ENCODE assay signal across 20 cellular contexts in the genomic region with DNA sequence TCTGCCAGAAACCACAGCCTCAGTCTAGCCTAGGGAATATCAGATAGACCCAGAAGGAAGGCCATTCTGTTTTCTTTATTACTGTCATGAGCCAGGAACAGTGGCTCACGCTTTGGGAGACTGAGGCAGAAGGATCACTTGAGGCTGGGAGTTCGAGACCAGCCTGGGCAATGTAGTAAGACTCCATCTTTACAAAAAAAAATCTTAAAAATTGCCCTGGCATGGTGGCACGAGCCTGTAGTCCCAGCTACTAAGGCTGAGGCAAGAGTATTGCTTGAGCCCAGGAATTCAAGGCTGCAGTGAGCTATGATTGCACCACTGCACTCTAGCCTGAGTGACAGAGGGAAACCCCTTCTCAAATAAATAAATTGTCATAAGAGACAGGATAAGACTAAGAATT. TPM values are rescaled to one million over a fixed set of nuclear protein-coding genes. Genes with fewer than 3 reads are reported as not detected.
DNase-seq lines count a peak whose midpoint lies in the region; ATAC-seq, FAIRE-seq and TF ChIP-seq lines count a peak whose summit lies in the region.
"Had no signal": no experiment of that assay in that cellular context is flagged by ENCODE, and none has a peak within 500 bp of the region (broad histone marks: within the 10 kb centered on the region; RNA-seq: fewer than 3 reads in every experiment).

No MANE protein-coding gene starts in this region.

- peaks cover under 1% of the 10 kb centered on the region for H3K36me3 Mint-ChIP-seq in T-helper 2 cell treated with Interferon-gamma antibody and Interleukin-4, amounts not matched to agents 5 μg/mL and 100 μg/mL, for 36 hours (ENCODE audit: low read depth)

- 62% methylated on average over 3 of the region's 3 CpGs for WGBS in K562 (ENCODE audit: insufficient coverage, low coverage, missing lambda C conversion rate)
- 88 to 91% methylated on average over 3 of the region's 3 CpGs for WGBS in testis, 2 donors

- H3K9me3 Mint-ChIP-seq in T-helper 2 cell treated with Interferon-gamma antibody and Interleukin-4, amounts not matched to agents 5 μg/mL and 100 μg/mL, for 36 hours = no peaks in the 10 kb centered on the region
- H3K9me3 Mint-ChIP-seq: CD4-positive, alpha-beta T cell; CD8-positive, alpha-beta T cell had no signal

- TF ChIP-seq RAD21 in K562 (CRISPR knock-in tag; conservative IDR thresholded peaks at IDR 0.05 in 1 of 2, IDR thresholded peaks at IDR 0.05 in 1 of 2) = no peak

- H3K27me3 ChIP-seq in K562 (ENCODE audit: control insufficient read depth in 2 of 2, insufficient read depth in 2 of 2, low read length in 2 of 2) (no peaks in the 10 kb centered on the region), testis (no peaks in the 10 kb centered on the region)
- H3K27me3 ChIP-seq: BLaER1 treated with 17β-estradiol and CSF1 and Interleukin-3, amounts not matched to agents 10 nM and 100 nM had no signal

- TF ChIP-seq CTCF in K562 (IDR thresholded peaks at IDR 0.05 in 2 of 3, conservative IDR thresholded peaks at IDR 0.05 in 1 of 3; ENCODE audit: insufficient read depth in 2 of 3, low read depth in 1 of 3, low read length in 3 of 3) (no peak), testis (IDR thresholded peaks at IDR 0.05) (no peak)

- peaks cover 15% of the 10 kb centered on the region for H3K79me2 ChIP-seq in K562 (ENCODE audit: control insufficient read depth, insufficient read depth, low read length)

- DNase-seq in T-helper 2 cell treated with Interferon-gamma antibody and Interleukin-4, amounts not matched to agents 5 μg/mL and 100 μg/mL, for 36 hours (ENCODE audit: low spot score) = no peak
- DNase-seq in T-helper 2 cell = no peak
- DNase-seq in K562 (ENCODE audit: extremely low read depth in 1 of 4, low spot score in 3 of 4) = no peak
- no peak for DNase-seq in testis
- DNase-seq in OCI-M1 (lab: John Stamatoyannopoulos, UW) = no peak
- DNase-seq: AML-193; Caco-2; Calu3; CD4-positive, alpha-beta T cell; CD8-positive, alpha-beta T cell; DMS79 treated with DMSO at 0.1 percent for 48 hours; GF-D8 had no signal

- no peak for ATAC-seq in K562
- ATAC-seq: A549; CD8-positive, alpha-beta T cell had no signal

- H3K4me2 ChIP-seq in K562 (ENCODE audit: insufficient read depth, low read length) = no peak overlapping the region
- H3K4me2 ChIP-seq: A549; BLaER1 treated with 17β-estradiol and CSF1 and Interleukin-3, amounts not matched to agents 10 nM and 100 nM had no signal

- H3K4me1 ChIP-seq in K562 (replicated peaks in 1 of 2; ENCODE audit: control insufficient read depth in 2 of 2, insufficient read depth in 2 of 2, low read length in 2 of 2) = peaks cover 38 to 45% of the 10 kb centered on the region in 2 experiments
- peaks cover 29% of the 10 kb centered on the region for H3K4me1 ChIP-seq in testis

- in situ Hi-C loops in K562 (cut with MboI) = no loop called here

- H3K9me3 ChIP-seq in K562 (replicated peaks; ENCODE audit: control insufficient read depth, insufficient read depth, low read depth, low read length) (no peaks in the 10 kb centered on the region), testis (no peaks in the 10 kb centered on the region)
- H3K9me3 ChIP-seq: A549; BLaER1 treated with 17β-estradiol and CSF1 and Interleukin-3, amounts not matched to agents 10 nM and 100 nM; Caco-2 had no signal

- H3K4me1 Mint-ChIP-seq in T-helper 2 cell treated with Interferon-gamma antibody and Interleukin-4, amounts not matched to agents 5 μg/mL and 100 μg/mL, for 36 hours (ENCODE audit: low read depth) = peaks cover 15% of the 10 kb centered on the region

- CTCF ChIA-PET in K562 (lab: Yijun Ruan, JAX; ENCODE audit: low intra/inter-chr PET ratio) = no interaction called here

- peaks cover 5% of the 10 kb centered on the region for H3K27me3 Mint-ChIP-seq in T-helper 2 cell treated with Interferon-gamma antibody and Interleukin-4, amounts not matched to agents 5 μg/mL and 100 μg/mL, for 36 hours (ENCODE audit: low read depth)
- H3K27me3 Mint-ChIP-seq: CD4-positive, alpha-beta T cell had no signal

- H3K9me1 ChIP-seq in K562 (ENCODE audit: control insufficient read depth, insufficient read depth, low read length) = no peaks in the 10 kb centered on the region

- H3K9ac ChIP-seq in K562 (ENCODE audit: insufficient read depth in 1 of 2, low read depth in 2 of 2, low read length in 2 of 2) = peak overlapping the region in 1 of 2 experiments; percentile 46; a peak in 1 of 4 replicates
- H3K9ac ChIP-seq: BLaER1 treated with 17β-estradiol and CSF1 and Interleukin-3, amounts not matched to agents 10 nM and 100 nM had no signal

- POLR2A ChIA-PET in K562 (lab: Yijun Ruan, JAX) = interaction anchor here (1.0 to 1.2 kb wide), 4 partner anchors 10 to 30 kb away, joined by 3 to 5 read pairs (median 4); no protein-coding TSS in a partner anchor

- no peak overlapping the region for H3K4me3 Mint-ChIP-seq in T-helper 2 cell treated with Interferon-gamma antibody and Interleukin-4, amounts not matched to agents 5 μg/mL and 100 μg/mL, for 36 hours
- H3K4me3 Mint-ChIP-seq: B cell; CD4-positive, alpha-beta T cell; CD8-positive, alpha-beta T cell had no signal

- peaks cover 1% of the 10 kb centered on the region; the same call in 1 of the 2 replicates for H4K20me1 ChIP-seq in K562 (replicated peaks; ENCODE audit: control insufficient read depth, insufficient read depth, low read length)

- H3K27ac ChIP-seq in K562 (ENCODE audit: extremely low read depth, low read depth, low read length) (no peak overlapping the region), testis (peak overlapping the region; percentile 24 to 25)
- H3K27ac ChIP-seq: 22Rv1; A549; BLaER1 treated with 17β-estradiol and CSF1 and Interleukin-3, amounts not matched to agents 10 nM and 100 nM; C4-2B had no signal

- no peak for TF ChIP-seq EP300 in K562 (IDR thresholded peaks at IDR 0.05; ENCODE audit: low read length)

- no peak for TF ChIP-seq POLR2A in K562 (conservative IDR thresholded peaks at IDR 0.05)
- no peak for TF ChIP-seq POLR2A in testis (IDR thresholded peaks at IDR 0.05)

- FAIRE-seq in K562 (lab: Jason Lieb, UNC) = no peak
- FAIRE-seq: A549, D721Med, G401.6, GM12891 had no signal

- H2AFZ ChIP-seq in K562 (ENCODE audit: low read depth, low read length) = peak overlapping the region; percentile 30; the same call in 1 of the 2 replicates

- H3K4me3 ChIP-seq in K562 (no peak overlapping the region), testis (no peak overlapping the region)
- H3K4me3 ChIP-seq: A549; BLaER1 treated with 17β-estradiol and CSF1 and Interleukin-3, amounts not matched to agents 10 nM and 100 nM had no signal

- BruUV-seq in K562 (replicated peaks; lab: Mats Ljungman, UMichigan) = no TSS peak

- peak overlapping the region; percentile 3 for H3K27ac Mint-ChIP-seq in T-helper 2 cell treated with Interferon-gamma antibody and Interleukin-4, amounts not matched to agents 5 μg/mL and 100 μg/mL, for 36 hours
- H3K27ac Mint-ChIP-seq: B cell; CD8-positive, alpha-beta T cell had no signal

- intact Hi-C loops in K562 (cut with micrococcal nuclease) = loop anchor here (5.0 kb wide), 1 partner anchor 144 kb away; no protein-coding TSS in a partner anchor
- intact Hi-C loops in testis (cut with DNase I; ENCODE audit: low total_unique reads) = no loop called here

- no peaks in the 10 kb centered on the region for H3K36me3 ChIP-seq in K562 (ENCODE audit: control insufficient read depth, insufficient read depth, low read length)
- H3K36me3 ChIP-seq in testis (ENCODE audit: low read depth, missing control alignments) = no peaks in the 10 kb centered on the region
- H3K36me3 ChIP-seq: BLaER1 treated with 17β-estradiol and CSF1 and Interleukin-3, amounts not matched to agents 10 nM and 100 nM had no signal

RNA-seq across cellular contexts. Expression of a gene that starts 3.7 kb away (rescaled TPM):
- 111 and 160 TPM in 2 replicates for total RNA-seq in K562 (2011; cell fraction: chromatin; rRNA removed; ENCODE audit: low replicate concordance)
- 87.6 and 91.1 TPM in 2 replicates for total RNA-seq in K562 (2011; cell fraction: nucleolus; rRNA removed)
- 118 and 155 TPM in 2 replicates for total RNA-seq in K562 (2011; cell fraction: nucleoplasm; rRNA removed)
- total RNA-seq in K562 (2014; rRNA removed) (64.7 and 68.7 TPM in 2 replicates), K562 (2014; rRNA removed; fragmentation: Illumina TruSeq; extraction: Trizol) (70.9 and 72.5 TPM in 2 replicates), K562 (2015; rRNA removed; fragmentation: Illumina TruSeq; extraction: Trizol) (63.1 and 67.1 TPM in 2 replicates), K562 (2021) (62.4 and 67.5 TPM in 2 replicates), testis (10 to 100 TPM; 61.1 to 73.1 TPM)
- polyA plus RNA-seq in K562 (2011; rRNA removed) (57.5 and 86.9 TPM in 2 replicates), K562 (2014; fragmentation: Illumina TruSeq; extraction: Trizol) (55.5 and 58.2 TPM in 2 replicates), K562 (2014; fragmentation: Nextera tagmentation; extraction: Ambion mirVana) (1 to 10 TPM; 5.8 to 8.3 TPM), K562 (2014; rRNA removed) (44.0 and 45.2 TPM in 2 replicates), testis (ENCODE audit: insufficient read depth, low read depth, low replicate concordance) (53.9 TPM)
- polyA plus RNA-seq in K562 (2011; cell fraction: cytosol; rRNA removed) = 44.1 and 45.9 TPM in 2 replicates
- 43.3 and 60.6 TPM in 2 replicates for polyA plus RNA-seq in K562 (2011; cell fraction: nucleus; rRNA removed)
- polyA plus RNA-seq in K562 (2012) = 47.5 and 54.2 TPM in 2 replicates
- polyA minus RNA-seq in K562 (2011; rRNA and poly(A)+ RNA removed) = 119 and 154 TPM in 2 replicates
- 70.0 and 93.0 TPM in 2 replicates for polyA minus RNA-seq in K562 (2011; cell fraction: cytosol; rRNA and poly(A)+ RNA removed)
- 35.4 and 43.4 TPM in 2 replicates for polyA minus RNA-seq in K562 (2011; cell fraction: nucleus; rRNA and poly(A)+ RNA removed)

RNA-seq across cellular contexts. Expression of a gene that starts 23.4 kb away (rescaled TPM):
- 95.4 and 308 TPM in 2 replicates for total RNA-seq in K562 (2011; cell fraction: chromatin; rRNA removed; ENCODE audit: low replicate concordance)
- total RNA-seq in K562 (2011; cell fraction: nucleolus; rRNA removed) = 44.7 and 52.6 TPM in 2 replicates
- 111 and 142 TPM in 2 replicates for total RNA-seq in K562 (2011; cell fraction: nucleoplasm; rRNA removed)
- total RNA-seq in K562 (2014; rRNA removed) (24.7 and 28.3 TPM in 2 replicates), K562 (2014; rRNA removed; fragmentation: Illumina TruSeq; extraction: Trizol) (21.9 and 24.0 TPM in 2 replicates), K562 (2015; rRNA removed; fragmentation: Illumina TruSeq; extraction: Trizol) (17.7 and 20.6 TPM in 2 replicates), K562 (2021) (23.1 and 27.1 TPM in 2 replicates), testis (10 to 100 TPM; 71.5 to 86.8 TPM)
- polyA plus RNA-seq in K562 (2011; rRNA removed) (33.3 and 37.9 TPM in 2 replicates), K562 (2014; fragmentation: Illumina TruSeq; extraction: Trizol) (20.3 and 36.5 TPM in 2 replicates), K562 (2014; fragmentation: Nextera tagmentation; extraction: Ambion mirVana) (1 to 10 TPM; 1.3 to 1.6 TPM), K562 (2014; rRNA removed) (39.3 and 42.5 TPM in 2 replicates), testis (ENCODE audit: insufficient read depth, low read depth, low replicate concordance) (72.1 TPM)
- polyA plus RNA-seq in K562 (2011; cell fraction: cytosol; rRNA removed) = 44.5 and 61.9 TPM in 2 replicates
- 138 and 267 TPM in 2 replicates for polyA plus RNA-seq in K562 (2011; cell fraction: nucleus; rRNA removed)
- polyA plus RNA-seq in K562 (2012) = 27.1 and 46.7 TPM in 2 replicates
- 42.0 and 45.1 TPM in 2 replicates for polyA minus RNA-seq in K562 (2011; rRNA and poly(A)+ RNA removed)
- 20.7 and 21.2 TPM in 2 replicates for polyA minus RNA-seq in K562 (2011; cell fraction: cytosol; rRNA and poly(A)+ RNA removed)
- polyA minus RNA-seq in K562 (2011; cell fraction: nucleus; rRNA and poly(A)+ RNA removed) = 40.8 and 41.6 TPM in 2 replicates
